ENCODE assay signal across 8 cellular contexts in genomic region chr11:123741159-123741951, GRCh38. TPM values are rescaled to one million over a fixed set of nuclear protein-coding genes. Genes with fewer than 3 reads are reported as not detected.
A peak's percentile ranks its signal among the peaks of the same experiment; 100 is the strongest.
DNase-seq lines count a peak whose midpoint lies in the region; ATAC-seq and TF ChIP-seq lines count a peak whose summit lies in the region.

Gene ZNF202 (minus strand): TSS chr11:123741660. CDS start chr11:123730888, 10,772 bp downstream.

- H3K4me1 ChIP-seq in colonic mucosa: peaks cover 4% of the 10 kb centered on the region

- H3K27me3 Mint-ChIP-seq in CD14-positive monocyte (ENCODE audit: low read depth in 3 of 3): peaks cover 0 to 14% (median 11%) of the 10 kb centered on the region in 3 donors
- peaks cover 21% of the 10 kb centered on the region for H3K27me3 Mint-ChIP-seq in activated CD4-positive, alpha-beta T cell treated with anti-CD3 and anti-CD28 coated beads, Interleukin-2, amount 10 ng/mL, durations not matched to agents 24 days and 14 days

- peak within 1 kb of the TSS; percentile 21 for H3K27ac ChIP-seq in colonic mucosa

- peak within 1 kb of the TSS; percentile 92 to 97 for H3K4me3 Mint-ChIP-seq in CD14-positive monocyte
- H3K4me3 Mint-ChIP-seq in activated CD4-positive, alpha-beta T cell treated with anti-CD3 and anti-CD28 coated beads, Interleukin-2, amount 10 ng/mL, durations not matched to agents 24 days and 14 days: peak within 1 kb of the TSS; percentile 90

- no peaks in the 10 kb centered on the region for H3K9me3 ChIP-seq in colonic mucosa

- peak within 1 kb of the TSS; percentile 78 to 82 for H3K9ac ChIP-seq in colonic mucosa (ENCODE audit: low read depth in 2 of 2, low read length in 2 of 2)

- peak within 1 kb of the TSS; percentile 84 to 93 (median 90) for H3K27ac Mint-ChIP-seq in CD14-positive monocyte
- peak within 1 kb of the TSS; percentile 92 for H3K27ac Mint-ChIP-seq in activated CD4-positive, alpha-beta T cell treated with anti-CD3 and anti-CD28 coated beads, Interleukin-2, amount 10 ng/mL, durations not matched to agents 24 days and 14 days

- TF ChIP-seq CTCF in CD14-positive monocyte (IDR thresholded peaks at IDR 0.05) (peak; percentile 18), colonic mucosa (IDR thresholded peaks at IDR 0.05) (no peak)

- peak; percentile 97 for ATAC-seq in GM19351 (IDR thresholded peaks at IDR 0.05; ENCODE audit: unreplicated experiment)
- ATAC-seq in HG03520 (IDR thresholded peaks at IDR 0.05; ENCODE audit: unreplicated experiment): peak; percentile 98

- peak; percentile 86 for DNase-seq in CD14-positive monocyte (ENCODE audit: low spot score)
- peak; percentile 96 for DNase-seq in NCI-H526 treated with DMSO at 0.1 percent for 48 hours (lab: John Stamatoyannopoulos, UW)
- peak; percentile 97 for DNase-seq in activated CD4-positive, alpha-beta T cell treated with anti-CD3 and anti-CD28 coated beads, Interleukin-2, amount 10 ng/mL, durations not matched to agents 24 days and 14 days
- DNase-seq in colonic mucosa: peak; percentile 93
- peak; percentile 97 for DNase-seq in left kidney (ENCODE audit: low read depth, low spot score)
- peak; percentile 92 for DNase-seq in stimulated activated CD4-positive, alpha-beta T cell treated with anti-CD3 and anti-CD28 coated beads, Interleukin-1b, Interleukin-23, amount 100 ng/mL, for 48 hours

- peaks cover 17 to 21% of the 10 kb centered on the region in 2 donors for H3K36me3 Mint-ChIP-seq in CD14-positive monocyte
- H3K36me3 Mint-ChIP-seq in activated CD4-positive, alpha-beta T cell treated with anti-CD3 and anti-CD28 coated beads, Interleukin-2, amount 10 ng/mL, durations not matched to agents 24 days and 14 days (ENCODE audit: low read depth): peaks cover 20% of the 10 kb centered on the region

- no peaks in the 10 kb centered on the region for H3K36me3 ChIP-seq in colonic mucosa

- no peaks in the 10 kb centered on the region for H3K27me3 ChIP-seq in colonic mucosa

- H3K4me1 Mint-ChIP-seq in CD14-positive monocyte: peaks cover 21% of the 10 kb centered on the region
- H3K4me1 Mint-ChIP-seq in activated CD4-positive, alpha-beta T cell treated with anti-CD3 and anti-CD28 coated beads, Interleukin-2, amount 10 ng/mL, durations not matched to agents 24 days and 14 days: peaks cover 28% of the 10 kb centered on the region

- peaks cover 0 to 5% (median 0%) of the 10 kb centered on the region in 7 donors for H3K9me3 Mint-ChIP-seq in CD14-positive monocyte
- no peaks in the 10 kb centered on the region for H3K9me3 Mint-ChIP-seq in activated CD4-positive, alpha-beta T cell treated with anti-CD3 and anti-CD28 coated beads, Interleukin-2, amount 10 ng/mL, durations not matched to agents 24 days and 14 days

- peak within 1 kb of the TSS; percentile 74 for H3K4me3 ChIP-seq in colonic mucosa

- intact Hi-C loops in CD14-positive monocyte (cut with micrococcal nuclease): no loop called here
- intact Hi-C loops in activated CD4-positive, alpha-beta T cell treated with anti-CD3 and anti-CD28 coated beads, Interleukin-2, amount 10 ng/mL, durations not matched to agents 24 days and 14 days (cut with micrococcal nuclease): loop anchor here (1.0 to 5.0 kb wide), 3 partner anchors 13 to 881 kb away; partner anchors contain the start of genes OR6X1, TBRG1 and VWA5A
- intact Hi-C loops in colonic mucosa (cut with DNase I): no loop called here

RNA-seq across cellular contexts. Expression of gene ZNF202, which starts in this region (rescaled TPM):
- 1 to 10 TPM; 1.5 to 1.9 TPM for polyA plus RNA-seq in CD14-positive monocyte
- total RNA-seq in activated CD4-positive, alpha-beta T cell treated with anti-CD3 and anti-CD28 coated beads, Interleukin-2, amount 10 ng/mL, durations not matched to agents 24 days and 14 days: 22.6 and 22.9 TPM in 2 replicates
- total RNA-seq in colonic mucosa: 1 to 10 TPM; 7.4 to 8.5 TPM

Comparison
In these comparisons a context has a peak if more than half of its experiments do, and no peak if none do; other contexts are left out.
1. Peak in every context shown above with its lines: DNase-seq, ATAC-seq, H3K4me3 ChIP-seq and H3K27ac ChIP-seq.